In genomic region chr17:1951920-1952319, GRCh38 we compare ENCODE assay signal across 3 cellular contexts.
A peak's percentile ranks its signal among the peaks of the same experiment; 100 is the strongest.
TF ChIP-seq lines count a peak whose summit lies in the region.

No MANE protein-coding gene starts in this region.

TF ChIP-seq in A549, 52 proteins besides CTCF, POLR2A, EP300 and RAD21:
- TF ChIP-seq ATOH8 (CRISPR knock-in tag; IDR thresholded peaks at IDR 0.05; ENCODE audit: low read depth) (no peak), CBX2 (IDR thresholded peaks at IDR 0.05; ENCODE audit: borderline replicate concordance, low read depth) (no peak), JUNB (IDR thresholded peaks at IDR 0.05) (no peak), HDAC2 (IDR thresholded peaks at IDR 0.05) (no peak), USF2 (IDR thresholded peaks at IDR 0.05) (peak; percentile 51; the same call in 1 of the 2 replicates)

TF ChIP-seq in IMR-90, 13 proteins besides CTCF, POLR2A, EP300 and RAD21:
- TF ChIP-seq USF2 (IDR thresholded peaks at IDR 0.05; ENCODE audit: low read depth, low read length) (peak; percentile 22; the same call in 1 of the 2 replicates), BHLHE40 (IDR thresholded peaks at IDR 0.05; ENCODE audit: low read depth, low read length) (no peak), FOS (IDR thresholded peaks at IDR 0.05; ENCODE audit: low read depth, low read length) (no peak), SMC3 (IDR thresholded peaks at IDR 0.05; ENCODE audit: low read depth, low read length) (no peak)

TF ChIP-seq in SK-N-SH, 30 proteins besides CTCF, POLR2A, EP300 and RAD21:
- no peak for TF ChIP-seq GATA2 (CRISPR knock-in tag; IDR thresholded peaks at IDR 0.05)
- no peak for TF ChIP-seq JUND (IDR thresholded peaks at IDR 0.05)
- TF ChIP-seq ELF1 (IDR thresholded peaks at IDR 0.05), result no peak
- no peak for TF ChIP-seq EZH2phosphoT487 (IDR thresholded peaks at IDR 0.05; ENCODE audit: borderline replicate concordance, low read depth)
- TF ChIP-seq FOSL2 (IDR thresholded peaks at IDR 0.05; ENCODE audit: borderline replicate concordance, low read depth), result no peak
TF ChIP-seq in SK-N-SH: peak in this region for 0.
